Comparison of ENCODE assay signal across 8 cellular contexts in the genomic region with DNA sequence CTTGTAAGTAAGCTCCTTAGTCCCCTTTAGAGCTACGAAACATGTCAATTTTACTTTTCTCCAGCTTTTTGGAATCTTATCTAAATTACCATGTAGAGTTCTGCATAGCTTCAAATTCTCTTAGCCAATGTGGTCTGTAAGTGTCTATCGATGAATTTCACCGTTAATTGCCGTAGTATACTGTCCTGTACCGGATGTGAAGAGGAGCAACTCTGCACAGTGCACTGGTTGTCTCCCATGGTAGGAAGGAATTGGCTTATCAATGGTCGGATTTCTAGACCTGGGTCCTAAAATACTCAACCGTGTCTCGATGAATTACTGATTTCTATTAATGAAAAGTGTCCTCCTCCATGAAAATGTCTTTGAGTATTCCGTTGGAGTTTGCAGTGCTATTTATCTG. TPM values are rescaled to one million over a fixed set of nuclear protein-coding genes. Genes with fewer than 3 reads are reported as not detected.
DNase-seq lines count a peak whose midpoint lies in the region; ATAC-seq, FAIRE-seq and TF ChIP-seq lines count a peak whose summit lies in the region.
"Had no signal": no experiment of that assay in that cellular context is flagged by ENCODE, and none has a peak within 500 bp of the region (broad histone marks: within the 10 kb centered on the region; RNA-seq: fewer than 3 reads in every experiment).

No MANE protein-coding gene starts in this region.

- H3K36me3 Mint-ChIP-seq in activated CD4-positive, alpha-beta memory T cell treated with anti-CD3 and anti-CD28 coated beads for 36 hours = peaks cover 15% of the 10 kb centered on the region

- H3K9ac ChIP-seq in fibroblast of lung (ENCODE audit: insufficient read depth, low read length) = no peak overlapping the region

- no peak for TF ChIP-seq POLR2A in GM12892 (IDR thresholded peaks at IDR 0.05; ENCODE audit: low read depth, low read length)

- no peaks in the 10 kb centered on the region for H3K36me3 ChIP-seq in fibroblast of lung (ENCODE audit: control insufficient read depth, insufficient read depth, low read length)

- no peak for TF ChIP-seq CTCF in fibroblast of lung (conservative IDR thresholded peaks at IDR 0.05 in 1 of 2, IDR thresholded peaks at IDR 0.05 in 1 of 2; ENCODE audit: low read depth in 1 of 2, low read length in 2 of 2)

- peaks cover 3% of the 10 kb centered on the region for H4K20me1 ChIP-seq in fibroblast of lung (ENCODE audit: control insufficient read depth, extremely low read depth, insufficient read depth, low read length)

- ATAC-seq in GM19035 (IDR thresholded peaks at IDR 0.05; ENCODE audit: unreplicated experiment) = no peak

- H3K9me3 Mint-ChIP-seq in activated CD4-positive, alpha-beta memory T cell treated with anti-CD3 and anti-CD28 coated beads for 36 hours = no peaks in the 10 kb centered on the region
- H3K9me3 Mint-ChIP-seq: activated B cell treated with CpG ODN at 0.5 μM for 24 hours had no signal

- FAIRE-seq in GM12892 (lab: Jason Lieb, UNC) = peak; percentile 71

- no peak overlapping the region for H2AFZ ChIP-seq in fibroblast of lung (ENCODE audit: low read length)

- H3K27ac Mint-ChIP-seq in activated CD4-positive, alpha-beta memory T cell treated with anti-CD3 and anti-CD28 coated beads for 36 hours = no peak overlapping the region
- H3K27ac Mint-ChIP-seq: activated B cell treated with CpG ODN at 0.5 μM for 24 hours had no signal

- no peaks in the 10 kb centered on the region for H3K27me3 Mint-ChIP-seq in activated CD4-positive, alpha-beta memory T cell treated with anti-CD3 and anti-CD28 coated beads for 36 hours
- H3K27me3 Mint-ChIP-seq: activated B cell treated with CpG ODN at 0.5 μM for 24 hours had no signal

- DNase-seq in GM12892 (ENCODE audit: insufficient read length) = no peak
- DNase-seq in NCI-H748 (lab: John Stamatoyannopoulos, UW; ENCODE audit: unreplicated experiment) = peak; percentile 38
- peak in 1 of 2 donors; percentile 21 for DNase-seq in fibroblast of lung (ENCODE audit: low read depth in 2 of 2)
- DNase-seq in skeletal muscle cell (ENCODE audit: low read depth) = no peak
- DNase-seq in activated CD4-positive, alpha-beta memory T cell treated with anti-CD3 and anti-CD28 coated beads for 36 hours = no peak
- no peak for DNase-seq in NCI-H128 (lab: John Stamatoyannopoulos, UW; ENCODE audit: unreplicated experiment)
- DNase-seq: activated B cell treated with CpG ODN at 0.5 μM for 24 hours had no signal

- H3K4me1 ChIP-seq in fibroblast of lung (ENCODE audit: control insufficient read depth, extremely low read depth, insufficient read depth, low read length) = no peaks in the 10 kb centered on the region

- H3K4me3 ChIP-seq in fibroblast of lung (replicated peaks in 1 of 4; ENCODE audit: control extremely low read depth in 1 of 4, insufficient read depth in 1 of 4, low read depth in 3 of 4, low read length in 4 of 4) (peak overlapping the region; percentile 87 to 99 (median 92)), skeletal muscle cell (ENCODE audit: low read depth, low read length) (peak overlapping the region; percentile 99)

- POLR2A ChIA-PET in activated CD4-positive, alpha-beta memory T cell treated with anti-CD3 and anti-CD28 coated beads for 36 hours (lab: Charles Lee) = interaction anchor here (0.6 to 7.7 kb wide), 5 partner anchors 10 to 1404 kb away, joined by 3 to 134 read pairs (median 5); partner anchors contain the start of genes CLK1 and SUMO1

- no peaks in the 10 kb centered on the region for H3K27me3 ChIP-seq in fibroblast of lung (ENCODE audit: control insufficient read depth, insufficient read depth, low read length)

- CTCF ChIA-PET in activated CD4-positive, alpha-beta memory T cell treated with anti-CD3 and anti-CD28 coated beads for 36 hours (lab: Charles Lee) = interaction anchor here (0.6 to 2.0 kb wide), 2 partner anchors 11 to 879 kb away, joined by 3 to 17 read pairs; no protein-coding TSS in a partner anchor

- H3K27ac ChIP-seq in fibroblast of lung (ENCODE audit: insufficient read depth, low read length) = peak overlapping the region; percentile 51

- H3K4me3 Mint-ChIP-seq in activated CD4-positive, alpha-beta memory T cell treated with anti-CD3 and anti-CD28 coated beads for 36 hours = no peak overlapping the region
- H3K4me3 Mint-ChIP-seq: activated B cell treated with CpG ODN at 0.5 μM for 24 hours had no signal

- H3K79me2 ChIP-seq in fibroblast of lung (ENCODE audit: control insufficient read depth, insufficient read depth, low read length) = peaks cover 68% of the 10 kb centered on the region

- peaks cover 31% of the 10 kb centered on the region for H3K4me1 Mint-ChIP-seq in activated CD4-positive, alpha-beta memory T cell treated with anti-CD3 and anti-CD28 coated beads for 36 hours (ENCODE audit: low read depth)

- no peaks in the 10 kb centered on the region for H3K9me3 ChIP-seq in fibroblast of lung (ENCODE audit: control insufficient read depth, insufficient read depth, low read depth, low read length)

- peak overlapping the region; percentile 93 for H3K4me2 ChIP-seq in fibroblast of lung (ENCODE audit: extremely low read depth, insufficient read depth, low read length)

- intact Hi-C loops in activated CD4-positive, alpha-beta memory T cell treated with anti-CD3 and anti-CD28 coated beads for 36 hours (cut with micrococcal nuclease) = loop anchor here (2.0 to 10.0 kb wide), 4 partner anchors 35 to 1139 kb away; partner anchors contain the start of genes CARF, CASP8 and WDR12

RNA-seq across cellular contexts. Expression of gene NOP58, which starts 1.9 kb away (rescaled TPM):
- polyA plus RNA-seq in GM12892 (2012; ENCODE audit: missing spikeins) = 114 TPM
- total RNA-seq in fibroblast of lung = 38.8 and 41.1 TPM in 2 replicates
- 47.2 and 54.7 TPM in 2 replicates for polyA plus RNA-seq in fibroblast of lung
- polyA plus RNA-seq in fibroblast of lung (2012) = 47.2 and 61.3 TPM in 2 replicates
- 8.6 and 11.1 TPM in 2 replicates for polyA minus RNA-seq in fibroblast of lung (ENCODE audit: low replicate concordance)
- 100 to 1,000 TPM; 151 to 155 TPM for total RNA-seq in activated CD4-positive, alpha-beta memory T cell treated with anti-CD3 and anti-CD28 coated beads for 36 hours

RNA-seq across cellular contexts. Expression of gene SUMO1, which starts 29.1 kb away (rescaled TPM):
- polyA plus RNA-seq in GM12892 (2012; ENCODE audit: missing spikeins) = 141 TPM
- total RNA-seq in fibroblast of lung = 97.3 and 107 TPM in 2 replicates
- polyA plus RNA-seq in fibroblast of lung = 151 and 170 TPM in 2 replicates
- 150 and 164 TPM in 2 replicates for polyA plus RNA-seq in fibroblast of lung (2012)
- 4.3 and 5.2 TPM in 2 replicates for polyA minus RNA-seq in fibroblast of lung (ENCODE audit: low replicate concordance)
- 100 to 1,000 TPM; 114 to 119 TPM for total RNA-seq in activated CD4-positive, alpha-beta memory T cell treated with anti-CD3 and anti-CD28 coated beads for 36 hours
